13 cellular contexts compared by ENCODE assay signal in genomic region chr7:70092314-70093303, GRCh38.
DNase-seq lines count a peak whose midpoint lies in the region; ATAC-seq and TF ChIP-seq lines count a peak whose summit lies in the region.
"Had no signal": no experiment of that assay in that cellular context is flagged by ENCODE, and none has a peak within 500 bp of the region (broad histone marks: within the 10 kb centered on the region; RNA-seq: fewer than 3 reads in every experiment).

No MANE protein-coding gene starts in this region.

- no peaks in the 10 kb centered on the region for H3K4me1 Mint-ChIP-seq in MCF 10A (ENCODE audit: insufficient read depth, unreplicated experiment)
- H3K4me1 Mint-ChIP-seq: activated naive CD8-positive, alpha-beta T cell treated with anti-CD3 and anti-CD28 coated beads, Interleukin-2, amount 10 ng/mL, durations not matched to agents 7 days and 5 days; B cell had no signal

- peaks cover 18% of the 10 kb centered on the region for H3K9me3 Mint-ChIP-seq in MCF 10A (ENCODE audit: unreplicated experiment)
- H3K9me3 Mint-ChIP-seq: activated naive CD8-positive, alpha-beta T cell treated with anti-CD3 and anti-CD28 coated beads, Interleukin-2, amount 10 ng/mL, durations not matched to agents 7 days and 5 days; stimulated activated naive CD8-positive, alpha-beta T cell treated with anti-CD3 and anti-CD28 coated beads, Interleukin-15, Interleukin-2, amounts not matched to agents 100 ng/mL and 50 ng/mL, for 24 hours had no signal

- H3K36me3 ChIP-seq in SK-N-MC (ENCODE audit: insufficient read depth, low read length) (no peaks in the 10 kb centered on the region), hepatocyte (replicated peaks; ENCODE audit: insufficient read depth, low read depth) (no peaks in the 10 kb centered on the region)
- H3K36me3 ChIP-seq: right lobe of liver had no signal

- peaks cover 27% of the 10 kb centered on the region for H3K4me1 ChIP-seq in hepatocyte (ENCODE audit: insufficient read depth)
- H3K4me1 ChIP-seq: right lobe of liver had no signal

- no peaks in the 10 kb centered on the region for H3K9me2 ChIP-seq in hepatocyte (replicated peaks; ENCODE audit: insufficient read depth)

- H3K9me3 ChIP-seq in SK-N-MC (ENCODE audit: low read depth, low read length) (no peaks in the 10 kb centered on the region), hepatocyte (ENCODE audit: low read depth) (no peaks in the 10 kb centered on the region)
- H3K9me3 ChIP-seq: right lobe of liver had no signal

- CTCF ChIA-PET in MCF 10A (lab: Yijun Ruan, JAX) = no interaction called here

- H3K4me3 ChIP-seq in SK-N-MC (peak overlapping the region; percentile 52), hepatocyte (no peak overlapping the region)
- H3K4me3 ChIP-seq: right lobe of liver had no signal

- no peaks in the 10 kb centered on the region for H3K27me3 ChIP-seq in hepatocyte
- H3K27me3 ChIP-seq: right lobe of liver had no signal

- intact Hi-C loops in MCF 10A (cut with micrococcal nuclease) = no loop called here

- H3K27ac ChIP-seq in SK-N-MC = no peak overlapping the region
- H3K27ac ChIP-seq in hepatocyte = peak overlapping the region; percentile 33
- H3K27ac ChIP-seq: KMS-11, right lobe of liver had no signal

- H3K27me3 Mint-ChIP-seq in MCF 10A (ENCODE audit: insufficient read depth, unreplicated experiment) = no peaks in the 10 kb centered on the region
- H3K27me3 Mint-ChIP-seq: B cell; stimulated activated naive CD8-positive, alpha-beta T cell treated with anti-CD3 and anti-CD28 coated beads, Interleukin-15, Interleukin-2, amounts not matched to agents 100 ng/mL and 50 ng/mL, for 24 hours had no signal

- 53% methylated on average over 14 of the region's 14 CpGs for WGBS in hepatocyte (ENCODE audit: low lambda C conversion rate, missing lambda C conversion rate)

- peak overlapping the region; percentile 39 for H3K4me2 ChIP-seq in hepatocyte
- H3K4me2 ChIP-seq: KMS-11 had no signal

- H3K36me3 Mint-ChIP-seq in MCF 10A (ENCODE audit: insufficient read depth, unreplicated experiment) = no peaks in the 10 kb centered on the region
- H3K36me3 Mint-ChIP-seq: activated naive CD8-positive, alpha-beta T cell treated with anti-CD3 and anti-CD28 coated beads, Interleukin-2, amount 10 ng/mL, durations not matched to agents 7 days and 5 days had no signal

- no TSS peak for BruUV-seq in MCF 10A (replicated peaks; lab: Mats Ljungman, UMichigan)

- no peak overlapping the region for H3K4me3 Mint-ChIP-seq in MCF 10A (ENCODE audit: unreplicated experiment)
- H3K4me3 Mint-ChIP-seq: activated naive CD8-positive, alpha-beta T cell treated with anti-CD3 and anti-CD28 coated beads, Interleukin-2, amount 10 ng/mL, durations not matched to agents 7 days and 5 days; B cell; stimulated activated naive CD8-positive, alpha-beta T cell treated with anti-CD3 and anti-CD28 coated beads, Interleukin-15, Interleukin-2, amounts not matched to agents 100 ng/mL and 50 ng/mL, for 24 hours had no signal

- peak; percentile 87 for DNase-seq in A172 (ENCODE audit: low spot score)
- peak; percentile 99 for DNase-seq in NCI-H1092 (lab: John Stamatoyannopoulos, UW)
- peak; percentile 52 for DNase-seq in SK-N-MC (ENCODE audit: low read depth, low spot score)
- DNase-seq in hepatocyte (ENCODE audit: low spot score) = peak; percentile 65
- DNase-seq in activated gamma-delta T cell treated with Interleukin-2 at 50 U/mL for 16 hours = no peak
- DNase-seq in activated CD4-positive, CD25-positive, alpha-beta regulatory T cell treated with anti-CD3 and anti-CD28 coated beads, Interleukin-2, amount 50 U/mL, for 72 hours = no peak
- DNase-seq in MCF 10A (ENCODE audit: unreplicated experiment) = no peak
- DNase-seq: activated naive CD8-positive, alpha-beta T cell treated with anti-CD3 and anti-CD28 coated beads, Interleukin-2, amount 10 ng/mL, durations not matched to agents 7 days and 5 days; right lobe of liver had no signal

- no peaks in the 10 kb centered on the region for H3K79me2 ChIP-seq in hepatocyte

- H3K9ac ChIP-seq in SK-N-MC (ENCODE audit: insufficient read length) = no peak overlapping the region
- H3K9ac ChIP-seq: KMS-11 had no signal

- no peak overlapping the region for H2AFZ ChIP-seq in hepatocyte

- no peak overlapping the region for H3K27ac Mint-ChIP-seq in MCF 10A (ENCODE audit: low read depth, unreplicated experiment)
- H3K27ac Mint-ChIP-seq: activated naive CD8-positive, alpha-beta T cell treated with anti-CD3 and anti-CD28 coated beads, Interleukin-2, amount 10 ng/mL, durations not matched to agents 7 days and 5 days; B cell; stimulated activated naive CD8-positive, alpha-beta T cell treated with anti-CD3 and anti-CD28 coated beads, Interleukin-15, Interleukin-2, amounts not matched to agents 100 ng/mL and 50 ng/mL, for 24 hours had no signal

- TF ChIP-seq CTCF in hepatocyte (IDR thresholded peaks at IDR 0.05; ENCODE audit: poor library complexity) (no peak), MCF 10A (IDR thresholded peaks at IDR 0.05; ENCODE audit: unreplicated experiment) (no peak)

- no peak for ATAC-seq in GM19467 (IDR thresholded peaks at IDR 0.05; ENCODE audit: unreplicated experiment)

- POLR2A ChIA-PET in MCF 10A (lab: Yijun Ruan, JAX) = no interaction called here

- H4K20me1 ChIP-seq in hepatocyte (ENCODE audit: insufficient read depth, poor library complexity, severe bottlenecking) = no peaks in the 10 kb centered on the region

Comparison
In these comparisons a context has a peak if more than half of its experiments do, and no peak if none do; other contexts are left out.
1. DNase-seq: peak in A172 (single experiment), NCI-H1092 (single experiment), SK-N-MC (single experiment) and hepatocyte (single experiment); none in activated gamma-delta T cell treated with Interleukin-2 at 50 U/mL for 16 hours (single experiment), activated CD4-positive, CD25-positive, alpha-beta regulatory T cell treated with anti-CD3 and anti-CD28 coated beads, Interleukin-2, amount 50 U/mL, for 72 hours (single experiment) and MCF 10A (single experiment).